In the genomic region with DNA sequence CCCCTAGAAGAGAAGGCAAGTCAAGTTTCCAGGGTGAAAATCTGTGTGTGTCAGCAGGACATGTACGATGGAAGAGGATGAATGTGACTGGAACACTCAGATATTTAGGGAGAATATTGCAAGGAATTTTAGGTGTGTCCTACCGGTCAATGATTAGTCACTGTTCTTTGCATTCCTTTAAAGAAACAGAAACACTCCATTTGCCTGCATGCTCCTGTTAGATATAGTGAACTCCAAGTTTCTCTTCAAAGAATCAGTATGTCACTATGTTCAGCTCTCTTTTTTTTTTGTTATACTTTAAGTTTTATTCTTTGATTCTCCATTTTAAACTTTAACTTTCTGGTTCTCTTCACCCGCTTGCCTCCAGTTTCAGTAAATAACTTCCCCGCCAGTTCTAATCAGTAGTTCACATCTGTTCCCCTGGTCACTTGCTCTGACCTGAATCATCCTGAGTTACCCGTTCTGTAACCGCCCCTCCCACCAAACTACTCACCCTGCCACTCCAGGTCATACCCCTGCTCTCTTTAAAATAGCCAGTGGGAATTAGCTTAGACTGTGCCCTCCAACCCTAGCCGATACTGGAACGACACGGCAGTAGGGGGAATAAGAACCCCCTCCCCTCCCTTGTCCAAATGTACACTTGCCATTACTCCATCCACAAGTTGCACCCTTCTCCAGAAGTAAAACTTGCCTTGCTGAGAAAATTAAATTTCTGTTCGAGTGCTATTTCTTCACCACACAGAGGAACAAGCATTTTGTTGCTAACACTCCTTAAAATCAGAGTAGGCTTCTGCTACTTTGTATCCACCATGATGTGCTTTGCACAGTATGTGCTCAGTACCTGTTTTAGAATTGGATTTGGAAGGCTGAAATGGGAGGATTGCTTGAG, we compare ENCODE assay signal across 11 cellular contexts.
A peak's percentile ranks its signal among the peaks of the same experiment; 100 is the strongest.
DNase-seq lines count a peak whose midpoint lies in the region; ATAC-seq and TF ChIP-seq lines count a peak whose summit lies in the region.
"Had no signal": no experiment of that assay in that cellular context is flagged by ENCODE, and none has a peak within 500 bp of the region (broad histone marks: within the 10 kb centered on the region; RNA-seq: fewer than 3 reads in every experiment).

No MANE protein-coding gene starts in this region.

- ATAC-seq in GM23338 (no peak; the same call in 2 of the 3 replicates), GM21423 (IDR thresholded peaks at IDR 0.05; ENCODE audit: unreplicated experiment) (no peak)

- H2AFZ ChIP-seq in GM23338 (0 out of 2 replicates have a peak overlapping the region, but pooled peaks have one; percentile 10), trophoblast cell (ENCODE audit: insufficient read depth, low read length, poor library complexity) (no peak overlapping the region)

- H3K79me2 ChIP-seq in GM23338 (replicated peaks; ENCODE audit: insufficient read depth) (no peaks in the 10 kb centered on the region), trophoblast cell (ENCODE audit: control insufficient read depth, insufficient read depth, low read length, poor library complexity) (no peaks in the 10 kb centered on the region)

- H2BK120ac ChIP-seq in trophoblast cell (ENCODE audit: insufficient read depth, low read length, poor library complexity), result no peak overlapping the region

- no peak overlapping the region for H3K4me3 Mint-ChIP-seq in GM23338
- H3K4me3 Mint-ChIP-seq: stimulated activated naive CD8-positive, alpha-beta T cell treated with anti-CD3 and anti-CD28 coated beads, Interleukin-15, Interleukin-2, amounts not matched to agents 100 ng/mL and 50 ng/mL, for 24 hours had no signal

- no peak overlapping the region for H3K14ac ChIP-seq in trophoblast cell (ENCODE audit: low read length)

- peaks cover 6% of the 10 kb centered on the region for H3K4me1 ChIP-seq in GM23338 (ENCODE audit: insufficient read depth)
- peaks cover 0 to 10% of the 10 kb centered on the region in 2 experiments for H3K4me1 ChIP-seq in trophoblast cell (ENCODE audit: control insufficient read depth in 1 of 2, insufficient read depth in 2 of 2, low read length in 2 of 2)

- H3K27me3 Mint-ChIP-seq in GM23338 (ENCODE audit: insufficient read depth, low read depth, poor library complexity), result peaks cover 3% of the 10 kb centered on the region

- no peaks in the 10 kb centered on the region for H3K9me3 ChIP-seq in trophoblast cell (ENCODE audit: insufficient read depth, low read depth, low read length)

- no peaks in the 10 kb centered on the region for H4K20me1 ChIP-seq in GM23338 (replicated peaks; ENCODE audit: insufficient read depth)

- no peak overlapping the region for H3K18ac ChIP-seq in trophoblast cell (ENCODE audit: low read length)

- H3F3A ChIP-seq in GM23338 (replicated peaks; ENCODE audit: low read depth), result no peaks in the 10 kb centered on the region

- no peak overlapping the region for H3K27ac Mint-ChIP-seq in GM23338
- H3K27ac Mint-ChIP-seq: stimulated activated naive CD8-positive, alpha-beta T cell treated with anti-CD3 and anti-CD28 coated beads, Interleukin-15, Interleukin-2, amounts not matched to agents 100 ng/mL and 50 ng/mL, for 24 hours had no signal

- H3K27me3 ChIP-seq in GM23338 (ENCODE audit: insufficient read depth) (no peaks in the 10 kb centered on the region), trophoblast cell (ENCODE audit: insufficient read depth, low read length) (no peaks in the 10 kb centered on the region)

- DNase-seq in GM23338 (ENCODE audit: low spot score), result no peak
- DNase-seq in RPMI7951 (ENCODE audit: low read depth), result peak; percentile 70
- peak; percentile 87 to 90 for DNase-seq in erythroblast (lab: John Stamatoyannopoulos, UW)
- DNase-seq in trophoblast cell, result peak; percentile 78 to 83
- DNase-seq in stimulated activated CD4-positive, alpha-beta T cell treated with anti-CD3 and anti-CD28 coated beads, Interleukin-15, amount 100 ng/mL, for 24 hours, result no peak
- DNase-seq in RPMI8226, result no peak
- DNase-seq in T1000 (lab: John Stamatoyannopoulos, UW), result no peak
- DNase-seq: activated naive CD4-positive, alpha-beta T cell treated with Interleukin-2 at 50 U/mL for 16 hours; NCI-H187 treated with DMSO at 0.1 percent for 48 hours had no signal

- no peak for TF ChIP-seq POLR2A in erythroblast (IDR thresholded peaks at IDR 0.05; ENCODE audit: low read length)

- TF ChIP-seq CTCF in GM23338 (conservative IDR thresholded peaks at IDR 0.05; ENCODE audit: low read depth in 2 of 2), result no peak

- no peaks in the 10 kb centered on the region for H3K36me3 Mint-ChIP-seq in GM23338 (ENCODE audit: low read depth)

- peaks cover 6% of the 10 kb centered on the region; the same call in 2 of the 3 replicates for H3K4me1 Mint-ChIP-seq in GM23338

- H3K9ac ChIP-seq in trophoblast cell (ENCODE audit: low read length), result no peak overlapping the region

- H3K36me3 ChIP-seq in GM23338 (ENCODE audit: insufficient read depth) (no peaks in the 10 kb centered on the region), trophoblast cell (ENCODE audit: control insufficient read depth in 1 of 2, insufficient read depth in 2 of 2, low read length in 2 of 2) (no peaks in the 10 kb centered on the region)

- peak overlapping the region; percentile 34 for H4K91ac ChIP-seq in trophoblast cell (ENCODE audit: low read depth, low read length)

- no peak overlapping the region for H3K4me3 ChIP-seq in GM23338
- H3K4me3 ChIP-seq in trophoblast cell (ENCODE audit: low read depth, low read length), result no peak overlapping the region

- H2BK5ac ChIP-seq in trophoblast cell (ENCODE audit: low read depth, low read length, poor library complexity), result no peak overlapping the region

- no peak overlapping the region for H3K27ac ChIP-seq in GM23338 (ENCODE audit: low read depth)
- peak overlapping the region; percentile 2 for H3K27ac ChIP-seq in trophoblast cell (ENCODE audit: low read depth, low read length)

- H3K4ac ChIP-seq in trophoblast cell (ENCODE audit: low read depth, low read length), result no peak overlapping the region

- no peaks in the 10 kb centered on the region for H3K79me1 ChIP-seq in trophoblast cell (ENCODE audit: low read length)

- no peak overlapping the region for H4K8ac ChIP-seq in trophoblast cell (ENCODE audit: low read depth, low read length)

- no peaks in the 10 kb centered on the region for H3K9me2 ChIP-seq in GM23338 (ENCODE audit: insufficient read depth)

- H4K12ac ChIP-seq in trophoblast cell (ENCODE audit: low read depth, low read length), result no peak overlapping the region

- peak overlapping the region; percentile 17 for H2BK12ac ChIP-seq in trophoblast cell (ENCODE audit: low read length)

- WGBS in trophoblast cell (ENCODE audit: extremely low coverage, insufficient coverage, insufficient read length), result no CpG with 5 or more reads among the region's 10 CpGs

- no peaks in the 10 kb centered on the region for H3K9me3 Mint-ChIP-seq in GM23338
- H3K9me3 Mint-ChIP-seq: stimulated activated naive CD8-positive, alpha-beta T cell treated with anti-CD3 and anti-CD28 coated beads, Interleukin-15, Interleukin-2, amounts not matched to agents 100 ng/mL and 50 ng/mL, for 24 hours had no signal

- no peak overlapping the region for H3K23ac ChIP-seq in trophoblast cell (ENCODE audit: low read length)

- no peak overlapping the region for H2AK5ac ChIP-seq in trophoblast cell (ENCODE audit: low read length)

- no peak overlapping the region for H3K4me2 ChIP-seq in GM23338
- H3K4me2 ChIP-seq in trophoblast cell (ENCODE audit: low read length), result peak overlapping the region; percentile 28

TF ChIP-seq in GM23338, 12 proteins besides CTCF, POLR2A, EP300 and RAD21 (continues in another document):
- TF ChIP-seq ZNF114 (CRISPR knock-in tag; IDR thresholded peaks at IDR 0.05) (no peak), CREB1 (CRISPR knock-in tag; IDR thresholded peaks at IDR 0.05; ENCODE audit: low read depth) (no peak), NANOG (IDR thresholded peaks at IDR 0.05; ENCODE audit: borderline replicate concordance) (no peak), JUNB (IDR thresholded peaks at IDR 0.05; ENCODE audit: unreplicated experiment) (no peak), POLR2AphosphoS5 (IDR thresholded peaks at IDR 0.05; ENCODE audit: low read depth) (no peak), EZH2phosphoT487 (IDR thresholded peaks at IDR 0.05; ENCODE audit: unreplicated experiment) (no peak)
- TF ChIP-seq, protein P1, sequence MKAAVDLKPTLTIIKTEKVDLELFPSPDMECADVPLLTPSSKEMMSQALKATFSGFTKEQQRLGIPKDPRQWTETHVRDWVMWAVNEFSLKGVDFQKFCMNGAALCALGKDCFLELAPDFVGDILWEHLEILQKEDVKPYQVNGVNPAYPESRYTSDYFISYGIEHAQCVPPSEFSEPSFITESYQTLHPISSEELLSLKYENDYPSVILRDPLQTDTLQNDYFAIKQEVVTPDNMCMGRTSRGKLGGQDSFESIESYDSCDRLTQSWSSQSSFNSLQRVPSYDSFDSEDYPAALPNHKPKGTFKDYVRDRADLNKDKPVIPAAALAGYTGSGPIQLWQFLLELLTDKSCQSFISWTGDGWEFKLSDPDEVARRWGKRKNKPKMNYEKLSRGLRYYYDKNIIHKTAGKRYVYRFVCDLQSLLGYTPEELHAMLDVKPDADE (IDR thresholded peaks at IDR 0.05), result no peak
- TF ChIP-seq, protein P2, sequence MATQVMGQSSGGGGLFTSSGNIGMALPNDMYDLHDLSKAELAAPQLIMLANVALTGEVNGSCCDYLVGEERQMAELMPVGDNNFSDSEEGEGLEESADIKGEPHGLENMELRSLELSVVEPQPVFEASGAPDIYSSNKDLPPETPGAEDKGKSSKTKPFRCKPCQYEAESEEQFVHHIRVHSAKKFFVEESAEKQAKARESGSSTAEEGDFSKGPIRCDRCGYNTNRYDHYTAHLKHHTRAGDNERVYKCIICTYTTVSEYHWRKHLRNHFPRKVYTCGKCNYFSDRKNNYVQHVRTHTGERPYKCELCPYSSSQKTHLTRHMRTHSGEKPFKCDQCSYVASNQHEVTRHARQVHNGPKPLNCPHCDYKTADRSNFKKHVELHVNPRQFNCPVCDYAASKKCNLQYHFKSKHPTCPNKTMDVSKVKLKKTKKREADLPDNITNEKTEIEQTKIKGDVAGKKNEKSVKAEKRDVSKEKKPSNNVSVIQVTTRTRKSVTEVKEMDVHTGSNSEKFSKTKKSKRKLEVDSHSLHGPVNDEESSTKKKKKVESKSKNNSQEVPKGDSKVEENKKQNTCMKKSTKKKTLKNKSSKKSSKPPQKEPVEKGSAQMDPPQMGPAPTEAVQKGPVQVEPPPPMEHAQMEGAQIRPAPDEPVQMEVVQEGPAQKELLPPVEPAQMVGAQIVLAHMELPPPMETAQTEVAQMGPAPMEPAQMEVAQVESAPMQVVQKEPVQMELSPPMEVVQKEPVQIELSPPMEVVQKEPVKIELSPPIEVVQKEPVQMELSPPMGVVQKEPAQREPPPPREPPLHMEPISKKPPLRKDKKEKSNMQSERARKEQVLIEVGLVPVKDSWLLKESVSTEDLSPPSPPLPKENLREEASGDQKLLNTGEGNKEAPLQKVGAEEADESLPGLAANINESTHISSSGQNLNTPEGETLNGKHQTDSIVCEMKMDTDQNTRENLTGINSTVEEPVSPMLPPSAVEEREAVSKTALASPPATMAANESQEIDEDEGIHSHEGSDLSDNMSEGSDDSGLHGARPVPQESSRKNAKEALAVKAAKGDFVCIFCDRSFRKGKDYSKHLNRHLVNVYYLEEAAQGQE (IDR thresholded peaks at IDR 0.05; ENCODE audit: unreplicated experiment), result no peak

Comparison
In these comparisons a context has a peak if more than half of its experiments do, and no peak if none do; other contexts are left out.
1. DNase-seq: peak in RPMI7951 (single experiment), erythroblast (2 of 2) and trophoblast cell (2 of 2); none in GM23338 (single experiment), stimulated activated CD4-positive, alpha-beta T cell treated with anti-CD3 and anti-CD28 coated beads, Interleukin-15, amount 100 ng/mL, for 24 hours (single experiment), RPMI8226 (single experiment) and T1000 (single experiment).